In genomic region chr10:102420810-102421644, GRCh38 we compare ENCODE assay signal across 8 cellular contexts. TPM values are rescaled to one million over a fixed set of nuclear protein-coding genes. Genes with fewer than 3 reads are reported as not detected.
A peak's percentile ranks its signal among the peaks of the same experiment; 100 is the strongest.
DNase-seq lines count a peak whose midpoint lies in the region; TF ChIP-seq lines count a peak whose summit lies in the region.

FBXL15 (plus strand) TSS chr10:102420836; CDS start chr10:102421130, 294 bp downstream.

- H3K4me3 ChIP-seq in neuronal stem cell (ENCODE audit: low read length in 2 of 2): peak within 1 kb of the TSS; percentile 81 to 96

- no peak within 1 kb of the TSS for H2BK120ac ChIP-seq in neuronal stem cell (ENCODE audit: low read depth, low read length)

- CTCF ChIA-PET in HEK293T (lab: Yijun Ruan, JAX): interaction anchor here (0.5 to 4.0 kb wide), 8 partner anchors 11 to 1333 kb away, joined by 3 to 14 read pairs (median 4); partner anchors contain the start of gene CUEDC2

- no peaks in the 10 kb centered on the region for H3K9me3 ChIP-seq in neuronal stem cell (replicated peaks in 1 of 2; ENCODE audit: control insufficient read depth in 2 of 2, insufficient read depth in 1 of 2, low read depth in 1 of 2, low read length in 2 of 2)

- peak within 1 kb of the TSS; percentile 100 for H3K4me2 ChIP-seq in neuronal stem cell (ENCODE audit: insufficient read depth, low read length, poor library complexity, severe bottlenecking)

- H3K23ac ChIP-seq in neuronal stem cell (ENCODE audit: low read depth, low read length, poor library complexity): peak within 1 kb of the TSS; percentile 74

- no peak within 1 kb of the TSS for H4K91ac ChIP-seq in neuronal stem cell (ENCODE audit: low read depth, low read length, poor library complexity)

- H3K27ac ChIP-seq in neuronal stem cell (replicated peaks; ENCODE audit: low read length): peak within 1 kb of the TSS; percentile 93

- H2BK15ac ChIP-seq in neuronal stem cell (ENCODE audit: low read length): peak within 1 kb of the TSS; percentile 10

- H3K4ac ChIP-seq in neuronal stem cell (ENCODE audit: low read length): no peak within 1 kb of the TSS

- no peak for TF ChIP-seq CTCF in subcutaneous adipose tissue (IDR thresholded peaks at IDR 0.05; ENCODE audit: low read depth)

- peak; percentile 92 for DNase-seq in GDM1 (lab: John Stamatoyannopoulos, UW)
- peak; percentile 96 for DNase-seq in HEK293T (ENCODE audit: extremely low spot score)
- peak; percentile 96 for DNase-seq in MV-4-11 (lab: John Stamatoyannopoulos, UW)
- DNase-seq in SK-MEL-5 (ENCODE audit: low read depth, low spot score): peak; percentile 96
- DNase-seq in activated naive CD4-positive, alpha-beta T cell treated with Interleukin-2 at 50 U/mL for 16 hours: peak; percentile 94
- DNase-seq in foreskin melanocyte: peak; percentile 97
- peak; percentile 99 for DNase-seq in neuronal stem cell (ENCODE audit: low spot score)

- no peaks in the 10 kb centered on the region for H3K79me1 ChIP-seq in neuronal stem cell (ENCODE audit: low read depth, low read length)

- H3K9ac ChIP-seq in neuronal stem cell (ENCODE audit: low read depth, low read length, poor library complexity): peak within 1 kb of the TSS; percentile 95

- H4K8ac ChIP-seq in neuronal stem cell (ENCODE audit: low read depth, low read length): no peak within 1 kb of the TSS

- in situ Hi-C loops in SK-MEL-5 (cut with HindIII; ENCODE audit: low pct_unique_long_range_greater_than_20kb, low sequenced_read_pairs): no loop called here

- WGBS in neuronal stem cell (ENCODE audit: extremely low coverage in 2 of 2, insufficient read length in 2 of 2, insufficient replicate concordance in 1 of 2), 2 donors: no CpG with 5 or more reads among the region's 67 CpGs

- POLR2A ChIA-PET in HEK293T (lab: Yijun Ruan, JAX): interaction anchor here (0.7 to 5.8 kb wide), 19 partner anchors 10 to 302 kb away, joined by 3 to 75 read pairs (median 4); partner anchors contain the start of genes C10orf95, CUEDC2, NFKB2 and SUFU

- peak within 1 kb of the TSS; percentile 93 for H3K18ac ChIP-seq in neuronal stem cell (ENCODE audit: low read length)

- peaks cover 11 to 31% of the 10 kb centered on the region in 2 donors for H3K36me3 ChIP-seq in neuronal stem cell (replicated peaks in 1 of 2; ENCODE audit: control insufficient read depth in 2 of 2, insufficient read depth in 2 of 2, low read length in 2 of 2)

- H3K14ac ChIP-seq in neuronal stem cell (ENCODE audit: low read length): peak within 1 kb of the TSS; percentile 86

- peak within 1 kb of the TSS; percentile 33 for H2BK5ac ChIP-seq in neuronal stem cell (ENCODE audit: low read length)

- no peak within 1 kb of the TSS for H2BK12ac ChIP-seq in neuronal stem cell (ENCODE audit: low read length)

- peak within 1 kb of the TSS; percentile 25 for H2AK5ac ChIP-seq in neuronal stem cell (ENCODE audit: low read depth, low read length)

- peaks cover 22 to 26% of the 10 kb centered on the region in 2 donors for H3K4me1 ChIP-seq in neuronal stem cell (ENCODE audit: control insufficient read depth in 2 of 2, insufficient read depth in 1 of 2, low read depth in 1 of 2, low read length in 2 of 2)

- peaks cover 0 to 15% (median 0%) of the 10 kb centered on the region in 3 experiments for H3K27me3 ChIP-seq in neuronal stem cell (ENCODE audit: control insufficient read depth in 3 of 3, insufficient read depth in 3 of 3, low read depth in 1 of 3, low read length in 3 of 3)

- H2AFZ ChIP-seq in neuronal stem cell (ENCODE audit: low read length): peak within 1 kb of the TSS; percentile 98

TF ChIP-seq in HEK293T, 16 proteins besides CTCF, POLR2A, EP300 and RAD21:
- no peak for TF ChIP-seq ARNT (IDR thresholded peaks at IDR 0.05)
- TF ChIP-seq SP1 (IDR thresholded peaks at IDR 0.05): no peak
- TF ChIP-seq TARDBP (IDR thresholded peaks at IDR 0.05): 0 out of 2 replicates have a peak, but pooled peaks have one; percentile 43
- peak; percentile 92 for TF ChIP-seq CTBP1 (IDR thresholded peaks at IDR 0.05; ENCODE audit: borderline replicate concordance)
- no peak for TF ChIP-seq PKNOX1 (IDR thresholded peaks at IDR 0.05)
- peak; percentile 39; the same call in 1 of the 2 replicates for TF ChIP-seq L3MBTL2 (conservative IDR thresholded peaks at IDR 0.05)
- TF ChIP-seq LEF1 (IDR thresholded peaks at IDR 0.05; ENCODE audit: borderline replicate concordance): 0 out of 2 replicates have a peak, but pooled peaks have one; percentile 49
TF ChIP-seq in HEK293T: peak in this region for 4.

RNA-seq across cellular contexts. Expression of gene FBXL15, which starts in this region (rescaled TPM):
- total RNA-seq in SK-MEL-5 (2014; rRNA removed; shearing (Covaris generic)): 6.5 and 8.4 TPM in 2 replicates
- polyA plus RNA-seq in SK-MEL-5 (2015; cell fraction: cytosol; rRNA removed): 12.8 and 13.8 TPM in 2 replicates
- polyA plus RNA-seq in SK-MEL-5 (2015; cell fraction: nucleus; rRNA removed): 21.3 and 26.2 TPM in 2 replicates
- polyA plus RNA-seq in neuronal stem cell (2013, experiment 1 of 2): 4.7 TPM
- 4.8 TPM for polyA plus RNA-seq in neuronal stem cell (2013, experiment 2 of 2)
- total RNA-seq in subcutaneous adipose tissue: 10 to 100 TPM in 3 of 4 donors, 1 to 10 TPM in 1; 8.0 to 31.3 (median 15.5) TPM

Comparison
In these comparisons a context has a peak if more than half of its experiments do, and no peak if none do; other contexts are left out.
1. Peak in every context shown above with its lines: DNase-seq, H3K4me3 ChIP-seq and H3K27ac ChIP-seq.